In genomic region chr22:19979712-19980493, GRCh38 we compare ENCODE assay signal across 17 cellular contexts. TPM values are rescaled to one million over a fixed set of nuclear protein-coding genes. Genes with fewer than 3 reads are reported as not detected.
DNase-seq lines count a peak whose midpoint lies in the region; ATAC-seq, FAIRE-seq and TF ChIP-seq lines count a peak whose summit lies in the region.
"Had no signal": no experiment of that assay in that cellular context is flagged by ENCODE, and none has a peak within 500 bp of the region (broad histone marks: within the 10 kb centered on the region; RNA-seq: fewer than 3 reads in every experiment).

No MANE protein-coding gene starts in this region.

- no peak overlapping the region for H3K4ac ChIP-seq in trophoblast cell (ENCODE audit: low read depth, low read length)

- no peak overlapping the region for H2BK12ac ChIP-seq in trophoblast cell (ENCODE audit: low read length)

- no peak overlapping the region for H3K23ac ChIP-seq in trophoblast cell (ENCODE audit: low read length)

- no peak overlapping the region for H4K12ac ChIP-seq in trophoblast cell (ENCODE audit: low read depth, low read length)

- no peak overlapping the region for H3K18ac ChIP-seq in trophoblast cell (ENCODE audit: low read length)

- no peak for TF ChIP-seq POLR2A in esophagus squamous epithelium (IDR thresholded peaks at IDR 0.05)

- H3K4me2 ChIP-seq in trophoblast cell (ENCODE audit: low read length), result no peak overlapping the region
- H3K4me2 ChIP-seq: BLaER1 treated with 17β-estradiol and CSF1 and Interleukin-3, amounts not matched to agents 10 nM and 100 nM had no signal

- no peaks in the 10 kb centered on the region for H3K79me2 ChIP-seq in trophoblast cell (ENCODE audit: control insufficient read depth, insufficient read depth, low read length, poor library complexity)

- H3K27me3 ChIP-seq in right cardiac atrium (ENCODE audit: control insufficient read depth, insufficient read depth), result no peaks in the 10 kb centered on the region
- no peaks in the 10 kb centered on the region for H3K27me3 ChIP-seq in trophoblast cell (ENCODE audit: insufficient read depth, low read length)
- H3K27me3 ChIP-seq in esophagus squamous epithelium, result no peaks in the 10 kb centered on the region
- H3K27me3 ChIP-seq: BLaER1 treated with 17β-estradiol and CSF1 and Interleukin-3, amounts not matched to agents 10 nM and 100 nM had no signal

- no peak for FAIRE-seq in kidney (lab: Jason Lieb, UNC)
- FAIRE-seq: GM12891, GM19239, H1 had no signal

- H2BK120ac ChIP-seq in trophoblast cell (ENCODE audit: insufficient read depth, low read length, poor library complexity), result no peak overlapping the region

- H3K9me3 ChIP-seq in right cardiac atrium (ENCODE audit: control insufficient read depth, low read length) (no peaks in the 10 kb centered on the region), kidney (ENCODE audit: control insufficient read depth in 1 of 2, low read length in 2 of 2) (no peaks in the 10 kb centered on the region), trophoblast cell (ENCODE audit: insufficient read depth, low read depth, low read length) (peaks cover 2% of the 10 kb centered on the region), esophagus squamous epithelium (no peaks in the 10 kb centered on the region)
- H3K9me3 ChIP-seq: BLaER1 treated with 17β-estradiol and CSF1 and Interleukin-3, amounts not matched to agents 10 nM and 100 nM had no signal

- no peak overlapping the region for H4K91ac ChIP-seq in trophoblast cell (ENCODE audit: low read depth, low read length)

- no peak for ATAC-seq in right cardiac atrium
- ATAC-seq in left cardiac atrium, result no peak
- ATAC-seq: CD8-positive, alpha-beta T cell had no signal

- DNase-seq in right cardiac atrium, result peak; percentile 4 to 58 (median 42)
- no peak for DNase-seq in left cardiac atrium
- DNase-seq in kidney, result peak; percentile 77
- DNase-seq in trophoblast cell, result no peak
- DNase-seq in DMS153 (lab: John Stamatoyannopoulos, UW), result no peak
- no peak for DNase-seq in esophagus squamous epithelium (lab: John Stamatoyannopoulos, UW)
- no peak for DNase-seq in NCI-H345 (lab: John Stamatoyannopoulos, UW)
- DNase-seq: Calu3; CD8-positive, alpha-beta T cell; DMS53; DND-41; EL; H9 had no signal

- H3K4me3 ChIP-seq in right cardiac atrium (ENCODE audit: low read length) (no peak overlapping the region), kidney (ENCODE audit: low read length in 2 of 2) (no peak overlapping the region), trophoblast cell (ENCODE audit: low read depth, low read length) (peak overlapping the region; percentile 31), esophagus squamous epithelium (no peak overlapping the region)
- H3K4me3 ChIP-seq: BLaER1 treated with 17β-estradiol and CSF1 and Interleukin-3, amounts not matched to agents 10 nM and 100 nM had no signal

- H2AFZ ChIP-seq in trophoblast cell (ENCODE audit: insufficient read depth, low read length, poor library complexity), result no peak overlapping the region

- H2BK5ac ChIP-seq in trophoblast cell (ENCODE audit: low read depth, low read length, poor library complexity), result no peak overlapping the region

- H3K79me1 ChIP-seq in trophoblast cell (ENCODE audit: low read length), result no peaks in the 10 kb centered on the region

- 94% methylated on average over 52 of the region's 52 CpGs for WGBS in right cardiac atrium
- no CpG with 5 or more reads among the region's 52 CpGs for WGBS in trophoblast cell (ENCODE audit: extremely low coverage, insufficient coverage, insufficient read length)
- WGBS in esophagus squamous epithelium, 2 donors, result 80 to 100% methylated on average over 1 to 12 of the region's 52 CpGs

- H3K9ac ChIP-seq in kidney (ENCODE audit: low read length in 2 of 2) (no peak overlapping the region), trophoblast cell (ENCODE audit: low read length) (no peak overlapping the region)
- H3K9ac ChIP-seq: BLaER1 treated with 17β-estradiol and CSF1 and Interleukin-3, amounts not matched to agents 10 nM and 100 nM had no signal

- no peak overlapping the region for H2AK5ac ChIP-seq in trophoblast cell (ENCODE audit: low read length)

- peaks cover 2 to 6% of the 10 kb centered on the region in 2 donors for H3K36me3 ChIP-seq in kidney (ENCODE audit: control insufficient read depth in 1 of 2, insufficient read depth in 2 of 2, low read length in 2 of 2)
- peaks cover 4 to 10% of the 10 kb centered on the region in 2 experiments for H3K36me3 ChIP-seq in trophoblast cell (ENCODE audit: control insufficient read depth in 1 of 2, insufficient read depth in 2 of 2, low read length in 2 of 2)
- H3K36me3 ChIP-seq in esophagus squamous epithelium, result peaks cover 0 to 40% (median 0%) of the 10 kb centered on the region in 3 donors

- no peak overlapping the region for H3K14ac ChIP-seq in trophoblast cell (ENCODE audit: low read length)

- H3K27ac ChIP-seq in right cardiac atrium (ENCODE audit: low read length), result no peak overlapping the region
- no peak overlapping the region for H3K27ac ChIP-seq in kidney (ENCODE audit: low read depth in 2 of 2, low read length in 2 of 2)
- no peak overlapping the region for H3K27ac ChIP-seq in trophoblast cell (ENCODE audit: low read depth, low read length)
- H3K27ac ChIP-seq in esophagus squamous epithelium, result no peak overlapping the region
- H3K27ac ChIP-seq: BLaER1 treated with 17β-estradiol and CSF1 and Interleukin-3, amounts not matched to agents 10 nM and 100 nM had no signal

- H3K4me1 ChIP-seq in right cardiac atrium (ENCODE audit: control insufficient read depth, insufficient read depth, low read length) (peaks cover 4% of the 10 kb centered on the region), kidney (ENCODE audit: control insufficient read depth in 1 of 2, insufficient read depth in 1 of 2, low read depth in 1 of 2, low read length in 2 of 2) (peaks cover 0 to 8% of the 10 kb centered on the region in 2 donors), trophoblast cell (ENCODE audit: control insufficient read depth in 1 of 2, insufficient read depth in 2 of 2, low read length in 2 of 2) (peaks cover 5 to 10% of the 10 kb centered on the region in 2 experiments), esophagus squamous epithelium (peaks cover 11 to 39% (median 17%) of the 10 kb centered on the region in 3 donors)

- H4K8ac ChIP-seq in trophoblast cell (ENCODE audit: low read depth, low read length), result no peak overlapping the region

- intact Hi-C loops in right cardiac atrium (cut with DNase I) (no loop called here), left cardiac atrium (cut with DNase I) (loop anchor here in 1 of 2 donors (10.0 kb wide), 1 partner anchor 135 kb away; the partner anchor contains the start of genes RANBP1 and TRMT2A), kidney (cut with DNase I) (loop anchor here (5.0 kb wide), 1 partner anchor 32 kb away; no protein-coding TSS in a partner anchor), esophagus squamous epithelium (cut with DNase I) (loop anchor here (10.0 kb wide), 1 partner anchor 135 kb away; the partner anchor contains the start of genes RANBP1 and TRMT2A)

- TF ChIP-seq CTCF in kidney (IDR thresholded peaks at IDR 0.05; ENCODE audit: borderline replicate concordance, extremely low read depth, insufficient read depth), result no peak
- no peak for TF ChIP-seq CTCF in esophagus squamous epithelium (IDR thresholded peaks at IDR 0.05)

RNA-seq across cellular contexts. Expression of gene ARVCF, which starts 36.7 kb away (rescaled TPM):
- total RNA-seq in right cardiac atrium, result 10 to 100 TPM; 11.1 to 27.4 (median 18.4) TPM
- polyA plus RNA-seq in right cardiac atrium, result 21.7 TPM
- total RNA-seq in left cardiac atrium, result 10 to 100 TPM; 12.5 to 13.4 TPM
- total RNA-seq in kidney, result 21.9 TPM
- polyA plus RNA-seq in kidney (ENCODE audit: insufficient read depth, low read depth, low replicate concordance), result 16.0 TPM
- 5.7 and 5.9 TPM in 2 replicates for polyA plus RNA-seq in trophoblast cell (2013)
- total RNA-seq in esophagus squamous epithelium, result 10 to 100 TPM in 1 of 4 donors, 1 to 10 TPM in 3; 3.1 to 10.9 (median 7.1) TPM

RNA-seq across cellular contexts. Expression of gene TXNRD2, which starts 38.3 kb away (rescaled TPM):
- total RNA-seq in right cardiac atrium (10 to 100 TPM; 18.7 to 28.5 (median 26.0) TPM), left cardiac atrium (10 to 100 TPM; 22.7 to 29.6 TPM), kidney (28.6 TPM), esophagus squamous epithelium (10 to 100 TPM in 2 of 4 donors, 1 to 10 TPM in 2; 8.0 to 11.3 (median 10.4) TPM)
- polyA plus RNA-seq in right cardiac atrium (32.9 TPM), kidney (ENCODE audit: insufficient read depth, low read depth, low replicate concordance) (50.6 TPM)
- 2.2 and 2.6 TPM in 2 replicates for polyA plus RNA-seq in trophoblast cell (2013)

RNA-seq across cellular contexts. Expression of gene COMT, which starts 38.3 kb away (rescaled TPM):
- total RNA-seq in right cardiac atrium (10 to 100 TPM; 69.6 to 89.3 (median 84.4) TPM), left cardiac atrium (100 to 1,000 TPM; 101 to 103 TPM), kidney (118 TPM), esophagus squamous epithelium (100 to 1,000 TPM; 210 to 422 (median 234) TPM)
- polyA plus RNA-seq in right cardiac atrium (102 TPM), kidney (ENCODE audit: insufficient read depth, low read depth, low replicate concordance) (244 TPM)
- polyA plus RNA-seq in trophoblast cell (2013), result 16.0 and 18.0 TPM in 2 replicates

RNA-seq across cellular contexts. Expression of gene TANGO2, which starts 41.0 kb away (rescaled TPM):
- total RNA-seq in right cardiac atrium (10 to 100 TPM; 61.1 to 70.4 (median 67.3) TPM), left cardiac atrium (10 to 100 TPM; 55.0 to 80.0 TPM), kidney (27.7 TPM), esophagus squamous epithelium (10 to 100 TPM; 14.0 to 28.2 (median 17.6) TPM)
- polyA plus RNA-seq in right cardiac atrium (64.9 TPM), kidney (ENCODE audit: insufficient read depth, low read depth, low replicate concordance) (37.3 TPM)
- 13.5 and 14.9 TPM in 2 replicates for polyA plus RNA-seq in trophoblast cell (2013)

Comparison
In these comparisons a context has a peak if more than half of its experiments do, and no peak if none do; other contexts are left out.
1. DNase-seq: peak in right cardiac atrium (3 of 3) and kidney (single experiment); none in left cardiac atrium (single experiment), trophoblast cell (0 of 2), DMS153 (single experiment), esophagus squamous epithelium (single experiment) and NCI-H345 (single experiment).
2. intact Hi-C loops: an anchor here in kidney (5.0 kb wide) and esophagus squamous epithelium (10.0 kb wide); none called in right cardiac atrium.